12 cellular contexts compared by ENCODE assay signal in the genomic region with DNA sequence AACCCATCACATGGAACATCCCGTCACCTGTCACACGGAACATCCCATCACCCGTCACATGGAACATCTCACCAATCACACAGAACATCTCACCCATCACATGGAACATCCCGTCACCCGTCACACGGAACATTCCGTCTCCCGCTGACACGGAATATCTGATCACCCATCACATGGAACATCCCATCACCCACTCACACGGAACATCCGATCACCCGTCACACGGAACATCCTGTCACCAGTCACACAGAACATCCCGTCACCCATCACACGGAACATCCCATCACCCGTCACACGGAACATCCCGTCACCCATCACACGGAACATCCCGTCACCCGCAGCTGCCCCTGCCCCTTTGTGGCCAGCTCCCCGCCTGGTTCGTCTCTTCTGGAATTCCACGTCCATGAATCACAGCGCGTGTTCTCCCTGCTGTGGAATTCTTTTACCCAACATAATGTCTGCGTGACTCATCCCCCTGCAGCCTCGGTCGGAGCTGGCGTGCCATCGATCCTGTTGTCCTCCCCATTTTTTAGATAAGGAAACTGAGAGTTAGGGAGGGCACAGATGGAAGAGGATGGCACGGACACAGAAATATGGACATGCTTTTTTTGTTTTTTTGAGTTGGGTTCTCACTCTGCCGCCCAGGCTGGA. TPM values are rescaled to one million over a fixed set of nuclear protein-coding genes. Genes with fewer than 3 reads are reported as not detected.
DNase-seq lines count a peak whose midpoint lies in the region; ATAC-seq and TF ChIP-seq lines count a peak whose summit lies in the region.
"Had no signal": no experiment of that assay in that cellular context is flagged by ENCODE, and none has a peak within 500 bp of the region (broad histone marks: within the 10 kb centered on the region; RNA-seq: fewer than 3 reads in every experiment).

No MANE protein-coding gene starts in this region.

- peaks cover 18% of the 10 kb centered on the region for H3K4me1 ChIP-seq in SJCRH30
- no peaks in the 10 kb centered on the region for H3K4me1 ChIP-seq in psoas muscle

- H3K36me3 ChIP-seq in SJCRH30: no peaks in the 10 kb centered on the region
- no peaks in the 10 kb centered on the region for H3K36me3 ChIP-seq in psoas muscle (ENCODE audit: insufficient read depth in 1 of 2, low read depth in 1 of 2)

- H3K27ac ChIP-seq in SJCRH30: no peak overlapping the region
- no peak overlapping the region for H3K27ac ChIP-seq in psoas muscle

- intact Hi-C loops in psoas muscle (cut with DNase I): no loop called here

- H3K27me3 ChIP-seq in SJCRH30 (peaks cover 15% of the 10 kb centered on the region; the same call in 1 of the 2 replicates), psoas muscle (ENCODE audit: insufficient read depth in 3 of 3, low read length in 2 of 3) (peaks cover 0 to 25% (median 10%) of the 10 kb centered on the region in 3 donors)

- H3K9me3 ChIP-seq in SJCRH30 (replicated peaks) (no peaks in the 10 kb centered on the region), psoas muscle (no peaks in the 10 kb centered on the region)

- DNase-seq in GM04503 (ENCODE audit: low read depth) (peak; percentile 86), SJCRH30 (peak; percentile 61 to 68), fibroblast of gingiva (ENCODE audit: low read depth) (peak; percentile 98), renal cortical epithelial cell (ENCODE audit: low read depth) (peak; percentile 94), NCI-H2171 treated with DMSO at 0.1 percent for 48 hours (lab: John Stamatoyannopoulos, UW) (no peak), psoas muscle (no peak)
- DNase-seq: activated T-cell treated with anti-CD3 and anti-CD28 coated beads, Interleukin-2, amount 50 U/mL, for 1 hour; Kasumi-1; NCI-H526 treated with DMSO at 0.1 percent for 48 hours; T-helper 2 cell had no signal

- ATAC-seq in GM18858 (IDR thresholded peaks at IDR 0.05; ENCODE audit: unreplicated experiment) (no peak), psoas muscle (no peak), GM19463 (IDR thresholded peaks at IDR 0.05; ENCODE audit: unreplicated experiment) (no peak)

- no peak for TF ChIP-seq CTCF in psoas muscle (IDR thresholded peaks at IDR 0.05)

- H3K4me3 ChIP-seq in SJCRH30 (no peak overlapping the region), psoas muscle (no peak overlapping the region)

- 83 to 89% (median 88%) methylated on average over 33 of the region's 33 CpGs for WGBS in psoas muscle, 3 donors

RNA-seq across cellular contexts. Expression of a gene that starts 5.6 kb away (rescaled TPM):
- not detected in 2 replicates for total RNA-seq in SJCRH30 (2014; rRNA removed; shearing (Covaris generic))
- 11.9 and 45.5 TPM in 2 replicates for total RNA-seq in renal cortical epithelial cell
- total RNA-seq in psoas muscle: not detected
- polyA plus RNA-seq in psoas muscle: under 1 TPM in 2 of 3 donors, not detected in 1; 0.08 to 0.21 TPM

RNA-seq across cellular contexts. Expression of a gene that starts 20.7 kb away (rescaled TPM):
- 5,665 and 6,596 TPM in 2 replicates for total RNA-seq in SJCRH30 (2014; rRNA removed; shearing (Covaris generic))
- total RNA-seq in renal cortical epithelial cell (1,512 and 2,288 TPM in 2 replicates), psoas muscle (1,000 to 10,000 TPM; 1,039 to 1,769 (median 1,553) TPM)
- 1,000 to 10,000 TPM; 2,989 to 7,334 (median 5,467) TPM for polyA plus RNA-seq in psoas muscle

RNA-seq across cellular contexts. Expression of a gene that starts 32.3 kb away (rescaled TPM):
- total RNA-seq in SJCRH30 (2014; rRNA removed; shearing (Covaris generic)): 1.6 and 1.7 TPM in 2 replicates
- 0.50 and 3.1 TPM in 2 replicates for total RNA-seq in renal cortical epithelial cell
- total RNA-seq in psoas muscle: not detected
- polyA plus RNA-seq in psoas muscle: under 1 TPM in 2 of 3 donors, not detected in 1; 0.04 to 0.16 TPM

Comparison
In these comparisons a context has a peak if more than half of its experiments do, and no peak if none do; other contexts are left out.
1. DNase-seq: peak in GM04503 (single experiment), SJCRH30 (2 of 2), fibroblast of gingiva (single experiment) and renal cortical epithelial cell (single experiment); none in NCI-H2171 treated with DMSO at 0.1 percent for 48 hours (single experiment) and psoas muscle (0 of 2).
2. RNA of a gene that starts 5.6 kb away (total RNA-seq): 11.9 to 45.5 TPM in renal cortical epithelial cell; not detected in SJCRH30 and not detected in psoas muscle; every median in the first group is over 10 times any median in the second.